Comparison of ENCODE assay signal across 8 cellular contexts in the genomic region with DNA sequence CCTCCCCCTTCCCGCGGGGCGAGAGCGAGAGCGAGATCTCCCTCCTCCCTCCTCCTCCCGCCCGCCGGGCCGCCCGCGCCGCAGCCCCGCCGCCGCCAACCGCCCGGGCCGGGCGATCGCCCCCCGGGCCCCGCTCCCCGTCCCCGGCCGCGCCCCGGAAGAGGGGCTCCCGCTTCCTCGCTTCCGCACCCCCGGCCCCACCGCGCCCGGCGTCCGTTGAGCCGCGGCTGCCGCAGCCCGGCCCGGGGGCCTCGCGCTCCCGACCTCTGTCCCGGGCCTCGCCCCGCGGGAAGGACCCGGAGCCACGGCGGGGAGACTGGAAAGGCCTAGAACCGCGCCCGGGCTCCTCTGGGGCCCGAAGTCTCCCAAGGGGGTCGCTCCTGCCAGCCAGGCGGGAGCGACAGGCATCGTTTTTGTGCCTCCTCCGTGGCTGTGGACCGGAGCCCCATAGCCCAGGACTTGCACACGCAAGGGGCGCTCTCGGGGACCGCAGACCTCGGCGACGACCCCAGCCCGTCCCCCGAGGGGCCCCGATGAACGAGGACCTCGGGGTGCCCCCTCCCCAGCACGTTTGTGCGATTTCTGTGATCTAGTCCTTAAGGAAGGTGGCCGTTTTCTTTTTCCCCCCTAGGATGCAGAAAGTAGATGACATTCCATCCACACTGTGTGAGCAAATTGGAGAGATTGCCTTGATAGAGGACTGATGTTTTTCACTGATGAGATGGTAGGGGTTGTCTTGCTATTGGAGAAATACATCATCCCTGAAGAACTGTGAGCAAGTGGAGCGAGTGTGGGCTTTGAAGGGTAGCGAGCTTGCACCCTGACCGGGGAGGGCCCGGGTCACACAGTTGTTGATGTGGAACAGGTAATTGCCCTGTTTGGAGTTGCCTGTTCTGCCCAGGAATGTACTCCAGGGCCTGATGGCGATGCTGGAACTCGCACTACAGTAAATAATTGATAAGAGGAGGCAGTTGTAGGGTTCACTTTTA. TPM values are rescaled to one million over a fixed set of nuclear protein-coding genes. Genes with fewer than 3 reads are reported as not detected.
DNase-seq lines count a peak whose midpoint lies in the region; ATAC-seq and TF ChIP-seq lines count a peak whose summit lies in the region.

No MANE protein-coding gene starts in this region.

- TF ChIP-seq POLR2A in prostate gland (IDR thresholded peaks at IDR 0.05): no peak

- DNase-seq in stimulated activated CD4-positive, alpha-beta T cell treated with anti-CD3 and anti-CD28 coated beads, Interleukin-2, amount 100 ng/mL, for 24 hours: peak; percentile 32 to 43
- DNase-seq in stimulated activated CD4-positive, alpha-beta T cell treated with anti-CD3 and anti-CD28 coated beads, Interleukin-1b, Interleukin-23, amount 100 ng/mL, for 48 hours: no peak
- DNase-seq in activated CD4-positive, alpha-beta memory T cell treated with anti-CD3 and anti-CD28 coated beads for 36 hours: peak; percentile 35
- DNase-seq in glomerular visceral epithelial cell (ENCODE audit: extremely low spot score) (peak; percentile 22), prostate gland (ENCODE audit: low spot score) (no peak), SW 1271 (lab: John Stamatoyannopoulos, UW) (no peak)

- peaks cover 52% of the 10 kb centered on the region for H3K4me1 Mint-ChIP-seq in activated CD4-positive, alpha-beta memory T cell treated with anti-CD3 and anti-CD28 coated beads for 36 hours (ENCODE audit: low read depth)

- POLR2A ChIA-PET in activated CD4-positive, alpha-beta memory T cell treated with anti-CD3 and anti-CD28 coated beads for 36 hours (lab: Charles Lee): interaction anchor here (0.6 to 1.8 kb wide), 14 partner anchors 9 to 905 kb away, joined by 3 to 9 read pairs (median 3); a partner anchor contains a TSS

- H3K4me1 ChIP-seq in prostate gland (replicated peaks): peaks cover 7% of the 10 kb centered on the region

- 3% methylated on average over 25 of the region's 82 CpGs for WGBS in prostate gland

- peaks cover 2% of the 10 kb centered on the region for H3K27me3 Mint-ChIP-seq in activated CD4-positive, alpha-beta memory T cell treated with anti-CD3 and anti-CD28 coated beads for 36 hours

- H3K27ac Mint-ChIP-seq in activated CD4-positive, alpha-beta memory T cell treated with anti-CD3 and anti-CD28 coated beads for 36 hours: peak overlapping the region; percentile 100

- peak overlapping the region; percentile 93 to 97 for H3K27ac ChIP-seq in prostate gland

- peaks cover 14% of the 10 kb centered on the region for H3K36me3 Mint-ChIP-seq in activated CD4-positive, alpha-beta memory T cell treated with anti-CD3 and anti-CD28 coated beads for 36 hours

- H3K4me3 ChIP-seq in prostate gland: peak overlapping the region; percentile 87 to 93

- peak overlapping the region; percentile 92 for H3K4me3 Mint-ChIP-seq in activated CD4-positive, alpha-beta memory T cell treated with anti-CD3 and anti-CD28 coated beads for 36 hours

- H3K36me3 ChIP-seq in prostate gland: no peaks in the 10 kb centered on the region

- CTCF ChIA-PET in activated CD4-positive, alpha-beta memory T cell treated with anti-CD3 and anti-CD28 coated beads for 36 hours (lab: Charles Lee): interaction anchor here (0.6 to 1.4 kb wide), 6 partner anchors 11 to 618 kb away, joined by 3 to 5 read pairs (median 4); a partner anchor contains a TSS

- TF ChIP-seq CTCF in prostate gland (IDR thresholded peaks at IDR 0.05): peak in 1 of 4 experiments; percentile 3

- no peaks in the 10 kb centered on the region for H3K9me3 ChIP-seq in prostate gland

- H3K9me3 Mint-ChIP-seq in activated CD4-positive, alpha-beta memory T cell treated with anti-CD3 and anti-CD28 coated beads for 36 hours: no peaks in the 10 kb centered on the region

- ATAC-seq in HG03196 (IDR thresholded peaks at IDR 0.05; ENCODE audit: unreplicated experiment) (peak; percentile 4), esophagus mucosa (no peak)

- intact Hi-C loops in activated CD4-positive, alpha-beta memory T cell treated with anti-CD3 and anti-CD28 coated beads for 36 hours (cut with micrococcal nuclease): loop anchor here (1.0 to 10.0 kb wide), 6 partner anchors 53 to 618 kb away; a partner anchor contains a TSS
- intact Hi-C loops in prostate gland (cut with DNase I): loop anchor here (10.0 kb wide), 1 partner anchor 583 kb away; no protein-coding TSS in a partner anchor

- H3K27me3 ChIP-seq in prostate gland (replicated peaks; ENCODE audit: insufficient read depth): no peaks in the 10 kb centered on the region

RNA-seq across cellular contexts. Expression of a gene that starts 0.6 kb away (rescaled TPM):
- 10 to 100 TPM; 29.6 to 30.6 TPM for total RNA-seq in activated CD4-positive, alpha-beta memory T cell treated with anti-CD3 and anti-CD28 coated beads for 36 hours
- total RNA-seq in prostate gland: 10 to 100 TPM; 32.2 to 47.3 TPM
- total RNA-seq in esophagus mucosa: 9.6 TPM

RNA-seq across cellular contexts. Expression of a gene that starts 15.5 kb away (rescaled TPM):
- not detected for total RNA-seq in activated CD4-positive, alpha-beta memory T cell treated with anti-CD3 and anti-CD28 coated beads for 36 hours
- total RNA-seq in prostate gland (not detected), esophagus mucosa (not detected)

Comparison
In these comparisons a context has a peak if more than half of its experiments do, and no peak if none do; other contexts are left out.
1. DNase-seq: peak in stimulated activated CD4-positive, alpha-beta T cell treated with anti-CD3 and anti-CD28 coated beads, Interleukin-2, amount 100 ng/mL, for 24 hours (2 of 2), activated CD4-positive, alpha-beta memory T cell treated with anti-CD3 and anti-CD28 coated beads for 36 hours (single experiment) and glomerular visceral epithelial cell (single experiment); none in stimulated activated CD4-positive, alpha-beta T cell treated with anti-CD3 and anti-CD28 coated beads, Interleukin-1b, Interleukin-23, amount 100 ng/mL, for 48 hours (single experiment), prostate gland (single experiment) and SW 1271 (0 of 2).